27 cellular contexts compared by ENCODE assay signal in genomic region chr4:76559236-76560071, GRCh38.
DNase-seq lines count a peak whose midpoint lies in the region; ATAC-seq, FAIRE-seq and TF ChIP-seq lines count a peak whose summit lies in the region.
"Had no signal": no experiment of that assay in that cellular context is flagged by ENCODE, and none has a peak within 500 bp of the region (broad histone marks: within the 10 kb centered on the region; RNA-seq: fewer than 3 reads in every experiment).

No MANE protein-coding gene starts in this region.

- H3K36me3 ChIP-seq in WERI-Rb-1: no peaks in the 10 kb centered on the region
- H3K36me3 ChIP-seq in iPS-18a (ENCODE audit: control insufficient read depth, low read depth, low read length): no peaks in the 10 kb centered on the region
- H3K36me3 ChIP-seq in neuronal stem cell (replicated peaks in 1 of 2; ENCODE audit: control insufficient read depth in 2 of 2, insufficient read depth in 2 of 2, low read length in 2 of 2): peaks cover 11 to 49% of the 10 kb centered on the region in 2 donors
- H3K36me3 ChIP-seq: vagina had no signal

- H2BK5ac ChIP-seq in neuronal stem cell (ENCODE audit: low read length): no peak overlapping the region

- H3K4ac ChIP-seq in neuronal stem cell (ENCODE audit: low read length): no peak overlapping the region

- H3K4me2 ChIP-seq in neuronal stem cell (ENCODE audit: insufficient read depth, low read length, poor library complexity, severe bottlenecking): no peak overlapping the region
- H3K4me2 ChIP-seq: SK-N-SH had no signal

- H3K9me3 ChIP-seq in WERI-Rb-1 (ENCODE audit: severe bottlenecking) (no peaks in the 10 kb centered on the region), iPS-18a (ENCODE audit: control insufficient read depth, low read depth, low read length) (no peaks in the 10 kb centered on the region), neuronal stem cell (replicated peaks in 1 of 2; ENCODE audit: control insufficient read depth in 2 of 2, insufficient read depth in 1 of 2, low read depth in 1 of 2, low read length in 2 of 2) (peaks cover 0 to 18% of the 10 kb centered on the region in 2 donors)
- H3K9me3 ChIP-seq: body of pancreas, SK-N-SH, vagina had no signal

- TF ChIP-seq POLR2A in GM12891 (IDR thresholded peaks at IDR 0.05; ENCODE audit: low read depth, low read length): no peak

- H3K36me3 Mint-ChIP-seq in progenitor cell of endocrine pancreas (ENCODE audit: insufficient read depth): no peaks in the 10 kb centered on the region
- H3K36me3 Mint-ChIP-seq: activated naive CD4-positive, alpha-beta T cell treated with anti-CD3 and anti-CD28 coated beads, Interleukin-2, amount 50 U/mL, for 72 hours; CD14-positive monocyte; IgD-negative memory B cell; memory B cell; natural killer cell had no signal

- peaks cover 30% of the 10 kb centered on the region for H3K4me1 ChIP-seq in iPS-18a (ENCODE audit: control insufficient read depth, low read depth, low read length)
- peaks cover 20 to 32% of the 10 kb centered on the region in 2 donors for H3K4me1 ChIP-seq in neuronal stem cell (ENCODE audit: control insufficient read depth in 2 of 2, insufficient read depth in 1 of 2, low read depth in 1 of 2, low read length in 2 of 2)
- H3K4me1 ChIP-seq: vagina had no signal

- no peak overlapping the region for H4K8ac ChIP-seq in neuronal stem cell (ENCODE audit: low read depth, low read length)

- H3K27me3 Mint-ChIP-seq in progenitor cell of endocrine pancreas: no peaks in the 10 kb centered on the region

- H2BK120ac ChIP-seq in neuronal stem cell (ENCODE audit: low read depth, low read length): no peak overlapping the region

- no peak overlapping the region for H3K27ac Mint-ChIP-seq in progenitor cell of endocrine pancreas
- H3K27ac Mint-ChIP-seq: activated naive CD4-positive, alpha-beta T cell treated with anti-CD3 and anti-CD28 coated beads, Interleukin-2, amount 50 U/mL, for 72 hours; CD14-positive monocyte; IgD-negative memory B cell; memory B cell; natural killer cell had no signal

- no peak overlapping the region for H2AFZ ChIP-seq in neuronal stem cell (ENCODE audit: low read length)

- H2AK5ac ChIP-seq in neuronal stem cell (ENCODE audit: low read depth, low read length): no peak overlapping the region

- H3K79me1 ChIP-seq in neuronal stem cell (ENCODE audit: low read depth, low read length): no peaks in the 10 kb centered on the region

- no peaks in the 10 kb centered on the region for H3K9me3 Mint-ChIP-seq in progenitor cell of endocrine pancreas (ENCODE audit: low read depth)
- H3K9me3 Mint-ChIP-seq: activated naive CD4-positive, alpha-beta T cell treated with anti-CD3 and anti-CD28 coated beads, Interleukin-2, amount 50 U/mL, for 72 hours; memory B cell; natural killer cell had no signal

- H3K9ac ChIP-seq in iPS-18a (ENCODE audit: low read length) (no peak overlapping the region), neuronal stem cell (ENCODE audit: low read depth, low read length, poor library complexity) (no peak overlapping the region)
- H3K9ac ChIP-seq: SK-N-SH had no signal

- no peaks in the 10 kb centered on the region for H3K27me3 ChIP-seq in WERI-Rb-1 (ENCODE audit: insufficient read depth, low read depth, severe bottlenecking)
- no peaks in the 10 kb centered on the region for H3K27me3 ChIP-seq in iPS-18a (ENCODE audit: control insufficient read depth, insufficient read depth, low read length)
- H3K27me3 ChIP-seq in neuronal stem cell (ENCODE audit: control insufficient read depth in 3 of 3, insufficient read depth in 3 of 3, low read depth in 1 of 3, low read length in 3 of 3): no peaks in the 10 kb centered on the region
- H3K27me3 ChIP-seq: body of pancreas, vagina had no signal

- no peak overlapping the region for H2BK12ac ChIP-seq in neuronal stem cell (ENCODE audit: low read length)

- TF ChIP-seq CTCF in WERI-Rb-1 (IDR thresholded peaks at IDR 0.05; ENCODE audit: low read depth, low read length) (no peak), progenitor cell of endocrine pancreas (IDR thresholded peaks at IDR 0.05; ENCODE audit: unreplicated experiment) (no peak)

- no peak overlapping the region for H3K23ac ChIP-seq in neuronal stem cell (ENCODE audit: low read depth, low read length, poor library complexity)

- no CpG with 5 or more reads among the region's 13 CpGs for WGBS in neuronal stem cell (ENCODE audit: extremely low coverage in 2 of 2, insufficient read length in 2 of 2, insufficient replicate concordance in 1 of 2), 2 donors

- H3K14ac ChIP-seq in neuronal stem cell (ENCODE audit: low read length): no peak overlapping the region

- FAIRE-seq in GM12891 (lab: Jason Lieb, UNC): no peak
- FAIRE-seq: endometrium, keratinocyte had no signal

- H3K4me3 ChIP-seq in WERI-Rb-1 (ENCODE audit: low read depth, low read length): no peak overlapping the region; the same call in 1 of the 2 replicates
- peak overlapping the region; percentile 23 for H3K4me3 ChIP-seq in iPS-18a (ENCODE audit: low read length)
- no peak overlapping the region for H3K4me3 ChIP-seq in neuronal stem cell (ENCODE audit: low read length in 2 of 2)
- H3K4me3 ChIP-seq: body of pancreas, vagina had no signal

- H4K91ac ChIP-seq in neuronal stem cell (ENCODE audit: low read depth, low read length, poor library complexity): no peak overlapping the region

- no peak for ATAC-seq in HG03025 (IDR thresholded peaks at IDR 0.05; ENCODE audit: low FRiP score, unreplicated experiment)
- ATAC-seq: activated CD4-positive, CD25-positive, alpha-beta regulatory T cell treated with anti-CD3 and anti-CD28 coated beads, Interleukin-2, amount 50 U/mL, for 24 hours; activated naive CD4-positive, alpha-beta T cell treated with anti-CD3 and anti-CD28 coated beads, Interleukin-2, amount 50 U/mL, for 72 hours; body of pancreas; natural killer cell; Panc1 had no signal

- no peak overlapping the region for H3K27ac ChIP-seq in WERI-Rb-1
- no peak overlapping the region for H3K27ac ChIP-seq in iPS-18a (ENCODE audit: low read length)
- H3K27ac ChIP-seq in neuronal stem cell (replicated peaks; ENCODE audit: low read length): peak overlapping the region; percentile 33
- H3K27ac ChIP-seq: body of pancreas, vagina had no signal

- no peak overlapping the region for H3K4me3 Mint-ChIP-seq in progenitor cell of endocrine pancreas (ENCODE audit: low read depth)
- H3K4me3 Mint-ChIP-seq: CD14-positive monocyte, IgD-negative memory B cell, memory B cell, natural killer cell had no signal

- H3K4me1 Mint-ChIP-seq in progenitor cell of endocrine pancreas (ENCODE audit: low read depth): peaks cover 26% of the 10 kb centered on the region
- H3K4me1 Mint-ChIP-seq: CD14-positive monocyte, IgD-negative memory B cell, memory B cell, natural killer cell had no signal

- H2BK15ac ChIP-seq in neuronal stem cell (ENCODE audit: low read length): no peak overlapping the region

- DNase-seq in EH (ENCODE audit: low read depth) (peak; percentile 48), WERI-Rb-1 (peak; percentile 49), neuronal stem cell (ENCODE audit: low spot score) (peak; percentile 58), progenitor cell of endocrine pancreas (ENCODE audit: low spot score, unreplicated experiment) (no peak), GM12891 (ENCODE audit: insufficient read length, low spot score) (no peak)
- DNase-seq in activated naive CD4-positive, alpha-beta T cell (lab: John Stamatoyannopoulos, UW): no peak
- DNase-seq: activated T-cell treated with anti-CD3 and anti-CD28 coated beads, Interleukin-2, amount 50 U/mL, for 48 hours; body of pancreas; DMS153; MM.1S; natural killer cell; NCI-H2227 treated with DMSO at 0.1 percent for 48 hours; SK-N-SH; stimulated activated CD4-positive, alpha-beta T cell treated with anti-CD3 and anti-CD28 coated beads, Interleukin-12 subunit alpha, Interleukin-12 subunit beta, amount 100 ng/mL, for 4 hours; substantia nigra; T-helper 9 cell had no signal

- no peak overlapping the region for H3K18ac ChIP-seq in neuronal stem cell (ENCODE audit: low read length)

TF ChIP-seq in GM12891, 5 proteins besides CTCF, POLR2A, EP300 and RAD21:
- TF ChIP-seq TAF1 (IDR thresholded peaks at IDR 0.05; ENCODE audit: low read depth, low read length) (no peak), PAX5 (IDR thresholded peaks at IDR 0.05; ENCODE audit: insufficient read depth, low read length, severe bottlenecking) (no peak), POLR2AphosphoS5 (IDR thresholded peaks at IDR 0.05; ENCODE audit: low read depth, low read length) (no peak), POU2F2 (IDR thresholded peaks at IDR 0.05; ENCODE audit: low read depth, low read length) (no peak), SPI1 (IDR thresholded peaks at IDR 0.05; ENCODE audit: low read depth, low read length) (no peak)

Comparison
In these comparisons a context has a peak if more than half of its experiments do, and no peak if none do; other contexts are left out.
1. DNase-seq: peak in EH (single experiment), WERI-Rb-1 (single experiment) and neuronal stem cell (single experiment); none in activated naive CD4-positive, alpha-beta T cell (0 of 4), progenitor cell of endocrine pancreas (single experiment) and GM12891 (single experiment).